21 cellular contexts compared by ENCODE assay signal in genomic region chr4:181845617-181846016, GRCh38.
"Had no signal": no experiment of that assay in that cellular context is flagged by ENCODE, and none has a peak within 500 bp of the region (broad histone marks: within the 10 kb centered on the region; RNA-seq: fewer than 3 reads in every experiment).

No MANE protein-coding gene starts in this region.

- H3K27ac Mint-ChIP-seq: dendritic cell treated with granulocyte-macrophage colony-stimulating factor and Interleukin-4, amounts not matched to agents 40 ng/mL and 50 ng/mL, for 4 days; effector memory CD8-positive, alpha-beta T cell; natural killer cell; stimulated activated naive B cell treated with anti-CD40 and anti-IgM and Interleukin-4, amounts not matched to agents 10 μg/mL and 1 μg/mL and 100 μg/mL, for 72 hours; stimulated activated naive CD8-positive, alpha-beta T cell treated with anti-CD3 and anti-CD28 coated beads, Interleukin-15, amount 100 ng/mL, for 72 hours had no signal

- H3K36me3 ChIP-seq: gastrocnemius medialis, heart right ventricle, ovary, right atrium auricular region, sigmoid colon, tibial nerve, upper lobe of right lung, vagina had no signal

- H3K36me3 Mint-ChIP-seq: natural killer cell; stimulated activated naive B cell treated with anti-CD40 and anti-IgM and Interleukin-4, amounts not matched to agents 10 μg/mL and 1 μg/mL and 100 μg/mL, for 72 hours had no signal

- ATAC-seq: effector memory CD8-positive, alpha-beta T cell; gastrocnemius medialis; heart right ventricle; left lobe of liver; natural killer cell; stimulated activated naive B cell treated with anti-CD40 and anti-IgM and Interleukin-4, amounts not matched to agents 10 μg/mL and 1 μg/mL and 100 μg/mL, for 72 hours; stimulated activated naive CD8-positive, alpha-beta T cell treated with anti-CD3 and anti-CD28 coated beads, Interleukin-15, amount 100 ng/mL, for 72 hours; upper lobe of right lung had no signal

- DNase-seq: effector memory CD8-positive, alpha-beta T cell; gastrocnemius medialis; heart right ventricle; hypothalamus; natural killer cell; nucleus accumbens; ovary; sigmoid colon; stimulated activated CD4-positive, alpha-beta T cell treated with anti-CD3 and anti-CD28 coated beads, Interleukin-2, amount 100 ng/mL, for 24 hours; stimulated activated CD4-positive, alpha-beta T cell treated with anti-CD3 and anti-CD28 coated beads, Interleukin-4, amount 100 ng/mL, for 4 hours; stimulated activated naive B cell treated with anti-CD40 and anti-IgM and Interleukin-4, amounts not matched to agents 10 μg/mL and 1 μg/mL and 100 μg/mL, for 72 hours; stimulated activated naive CD8-positive, alpha-beta T cell treated with anti-CD3 and anti-CD28 coated beads, Interleukin-15, amount 100 ng/mL, for 72 hours; testis; upper lobe of right lung had no signal

- H3K4me3 Mint-ChIP-seq: dendritic cell treated with granulocyte-macrophage colony-stimulating factor and Interleukin-4, amounts not matched to agents 40 ng/mL and 50 ng/mL, for 4 days; effector memory CD8-positive, alpha-beta T cell; natural killer cell; neural crest cell; stimulated activated naive B cell treated with anti-CD40 and anti-IgM and Interleukin-4, amounts not matched to agents 10 μg/mL and 1 μg/mL and 100 μg/mL, for 72 hours; stimulated activated naive CD8-positive, alpha-beta T cell treated with anti-CD3 and anti-CD28 coated beads, Interleukin-15, amount 100 ng/mL, for 72 hours had no signal

- H3K27me3 Mint-ChIP-seq: dendritic cell treated with granulocyte-macrophage colony-stimulating factor and Interleukin-4, amounts not matched to agents 40 ng/mL and 50 ng/mL, for 4 days; effector memory CD8-positive, alpha-beta T cell; stimulated activated naive B cell treated with anti-CD40 and anti-IgM and Interleukin-4, amounts not matched to agents 10 μg/mL and 1 μg/mL and 100 μg/mL, for 72 hours; stimulated activated naive CD8-positive, alpha-beta T cell treated with anti-CD3 and anti-CD28 coated beads, Interleukin-15, amount 100 ng/mL, for 72 hours had no signal

- H3K9me3 ChIP-seq: gastrocnemius medialis, heart right ventricle, ovary, right atrium auricular region, sigmoid colon, testis, tibial nerve, upper lobe of right lung, vagina had no signal

- H3K27me3 ChIP-seq: gastrocnemius medialis, heart right ventricle, ovary, right atrium auricular region, sigmoid colon, testis, tibial nerve, upper lobe of right lung, vagina had no signal

- H3K4me1 ChIP-seq: gastrocnemius medialis, heart right ventricle, right atrium auricular region, sigmoid colon, testis, tibial nerve, upper lobe of right lung, vagina had no signal

- H3K4me1 Mint-ChIP-seq: natural killer cell; neural crest cell; stimulated activated naive B cell treated with anti-CD40 and anti-IgM and Interleukin-4, amounts not matched to agents 10 μg/mL and 1 μg/mL and 100 μg/mL, for 72 hours; stimulated activated naive CD8-positive, alpha-beta T cell treated with anti-CD3 and anti-CD28 coated beads, Interleukin-15, amount 100 ng/mL, for 72 hours had no signal

- H3K27ac ChIP-seq: gastrocnemius medialis, heart right ventricle, ovary, right atrium auricular region, sigmoid colon, skin epidermis, testis, tibial nerve, upper lobe of right lung, vagina had no signal

- H3K9me3 Mint-ChIP-seq: dendritic cell treated with granulocyte-macrophage colony-stimulating factor and Interleukin-4, amounts not matched to agents 40 ng/mL and 50 ng/mL, for 4 days; effector memory CD8-positive, alpha-beta T cell had no signal

- H3K4me3 ChIP-seq: gastrocnemius medialis, heart right ventricle, ovary, right atrium auricular region, sigmoid colon, skin epidermis, testis, tibial nerve, upper lobe of right lung, vagina had no signal
